Comparison of ENCODE assay signal across 8 cellular contexts in the genomic region with DNA sequence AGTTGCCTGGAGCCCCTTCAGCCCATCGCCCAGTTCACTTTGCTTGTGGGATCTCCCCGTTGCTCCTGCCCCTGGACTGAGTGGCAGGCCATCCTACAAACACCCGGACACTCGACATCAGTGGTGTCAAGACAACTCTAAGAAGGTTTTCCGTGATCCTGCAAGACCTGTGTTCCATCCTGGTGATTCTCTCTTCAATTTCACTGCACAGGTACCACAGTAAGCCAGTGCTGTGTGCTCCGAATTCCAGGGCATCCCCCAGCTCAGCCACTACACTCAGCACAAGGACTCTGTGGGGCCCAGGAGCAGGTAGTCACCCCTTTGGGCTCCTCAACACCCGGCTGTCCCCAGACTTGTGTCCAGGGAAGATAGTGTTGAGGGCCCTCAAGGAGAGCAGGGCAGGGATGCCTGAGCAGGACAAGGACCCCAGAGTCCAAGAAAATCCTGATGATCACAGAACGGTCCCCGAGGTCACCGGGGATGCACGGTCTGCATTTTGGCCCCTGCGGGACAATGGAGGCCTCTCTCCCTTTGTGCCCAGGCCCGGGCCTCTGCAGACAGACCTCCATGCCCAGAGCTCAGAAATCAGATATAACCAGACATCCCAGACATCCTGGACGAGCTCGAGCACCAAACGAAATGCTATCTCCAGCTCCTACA.
DNase-seq lines count a peak whose midpoint lies in the region; ATAC-seq, FAIRE-seq and TF ChIP-seq lines count a peak whose summit lies in the region.
"Not testable (repeated sequence)": the region's sequence is repeated elsewhere in the genome, so short reads cannot be mapped to it uniquely, and the experiment has no call there.

No MANE protein-coding gene starts in this region.

- not testable (repeated sequence) for H2BK15ac ChIP-seq in H9 (ENCODE audit: low read depth, low read length)

- WGBS in H9 (ENCODE audit: extremely low coverage, insufficient read length, low lambda C conversion rate), result no CpG with 5 or more reads among the region's 16 CpGs
- WGBS in SK-N-SH (ENCODE audit: low lambda C conversion rate), result 90% methylated on average over 15 of the region's 16 CpGs
- 97% methylated on average over 16 of the region's 16 CpGs for WGBS in hepatocyte (ENCODE audit: low lambda C conversion rate, missing lambda C conversion rate)

- not testable (repeated sequence) for H3K27me3 Mint-ChIP-seq in H9 (ENCODE audit: low read depth); natural killer cell treated with Interleukin-12 subunit alpha and Interleukin-12 subunit beta and Interleukin-15 and Interleukin-18, amount 100 ng/mL, for 72 hours

- not testable (repeated sequence) for ATAC-seq in activated naive CD4-positive, alpha-beta T cell treated with anti-CD3 and anti-CD28 coated beads, Interleukin-2, amount 50 U/mL, for 72 hours; natural killer cell treated with Interleukin-12 subunit alpha and Interleukin-12 subunit beta and Interleukin-15 and Interleukin-18, amount 100 ng/mL, for 72 hours

- DNase-seq in BE2C (peak; percentile 36), H9 (peak; percentile 30), SK-N-SH (peak; percentile 4), endothelial cell of umbilical vein (ENCODE audit: low read depth, low spot score) (peak; percentile 11), hepatocyte (ENCODE audit: low spot score) (peak; percentile 10)
- peak in 1 of 2 donors; percentile 33 for DNase-seq in activated naive CD4-positive, alpha-beta T cell treated with anti-CD3 and anti-CD28 coated beads, Interleukin-2, amount 50 U/mL, for 72 hours (ENCODE audit: low spot score in 2 of 2)
- peak; percentile 65 for DNase-seq in natural killer cell treated with Interleukin-12 subunit alpha and Interleukin-12 subunit beta and Interleukin-15 and Interleukin-18, amount 100 ng/mL, for 72 hours (ENCODE audit: low spot score)
- peak; percentile 27 for DNase-seq in stimulated activated CD8-positive, alpha-beta memory T cell treated with anti-CD3 and anti-CD28 coated beads, Interleukin-4, amount 100 ng/mL, for 48 hours

- intact Hi-C loops in endothelial cell of umbilical vein (cut with micrococcal nuclease), result loop anchor here (5.0 kb wide), 1 partner anchor 262 kb away; no protein-coding TSS in a partner anchor

- not testable (repeated sequence) for H4K91ac ChIP-seq in H9 (ENCODE audit: insufficient read length, low read depth, low read length)

- not testable (repeated sequence) for H3K27ac ChIP-seq in H9 (ENCODE audit: insufficient read length, low read depth, low read length); endothelial cell of umbilical vein (ENCODE audit: insufficient read depth, low read depth, low read length); hepatocyte
- peak overlapping the region in 1 of 2 experiments; percentile 26; a peak in 1 of 4 replicates for H3K27ac ChIP-seq in SK-N-SH (ENCODE audit: low read depth in 2 of 2, low read length in 1 of 2)

- not testable (repeated sequence) for H2BK120ac ChIP-seq in H9 (ENCODE audit: low read depth, low read length, poor library complexity, severe bottlenecking)

- not testable (repeated sequence) for TF ChIP-seq EP300 in SK-N-SH (IDR thresholded peaks at IDR 0.05; ENCODE audit: borderline replicate concordance in 1 of 2, low read depth in 1 of 2, low read length in 1 of 2)

- not testable (repeated sequence) for H3K9me1 ChIP-seq in endothelial cell of umbilical vein (replicated peaks; ENCODE audit: control insufficient read depth, extremely low read depth, insufficient read depth, low read length)

- POLR2A ChIA-PET in SK-N-SH (lab: Yijun Ruan, JAX); endothelial cell of umbilical vein (lab: Charles Lee): not testable (repeated sequence)

- not testable (repeated sequence) for H3K56ac ChIP-seq in H9 (ENCODE audit: insufficient read length, low read depth, low read length)

- H4K20me1 ChIP-seq in H9 (ENCODE audit: control insufficient read depth, insufficient read depth, insufficient read length); SK-N-SH (ENCODE audit: insufficient read depth); endothelial cell of umbilical vein (replicated peaks; ENCODE audit: control insufficient read depth, extremely low read depth, insufficient read depth, low read length); hepatocyte (ENCODE audit: insufficient read depth, poor library complexity, severe bottlenecking): not testable (repeated sequence)

- peaks cover 17% of the 10 kb centered on the region for H3K4me1 ChIP-seq in BE2C
- not testable (repeated sequence) for H3K4me1 ChIP-seq in H9 (ENCODE audit: insufficient read depth, low read length); endothelial cell of umbilical vein (ENCODE audit: control insufficient read depth, extremely low read depth, insufficient read depth, low read length); hepatocyte (ENCODE audit: insufficient read depth)
- H3K4me1 ChIP-seq in SK-N-SH (ENCODE audit: control insufficient read depth in 1 of 2, insufficient read depth in 2 of 2, low read depth in 1 of 2, low read length in 1 of 2), result peaks cover 0 to 30% of the 10 kb centered on the region in 2 experiments; a peak in 2 of 4 replicates

- not testable (repeated sequence) for TF ChIP-seq CTCF in BE2C (IDR thresholded peaks at IDR 0.05; ENCODE audit: low read depth, low read length); H9 (conservative IDR thresholded peaks at IDR 0.05); SK-N-SH (IDR thresholded peaks at IDR 0.05); endothelial cell of umbilical vein (IDR thresholded peaks at IDR 0.05; ENCODE audit: extremely low read depth in 1 of 2, insufficient read depth in 1 of 2, low read depth in 1 of 2, low read length in 2 of 2); hepatocyte (IDR thresholded peaks at IDR 0.05; ENCODE audit: poor library complexity)

- H3T11ph ChIP-seq in H9 (ENCODE audit: low read length), result not testable (repeated sequence)

- CTCF ChIA-PET in SK-N-SH (lab: Yijun Ruan, JAX); endothelial cell of umbilical vein (lab: Charles Lee): not testable (repeated sequence)

- not testable (repeated sequence) for H3K9ac ChIP-seq in H9 (ENCODE audit: extremely low read depth, insufficient read length, low read length); SK-N-SH; endothelial cell of umbilical vein (replicated peaks; ENCODE audit: extremely low read depth, insufficient read depth, low read length)

- not testable (repeated sequence) for H3K79me1 ChIP-seq in H9 (ENCODE audit: insufficient read depth, low read depth, low read length, poor library complexity, severe bottlenecking)

- H3K9me2 ChIP-seq in SK-N-SH; hepatocyte (replicated peaks; ENCODE audit: insufficient read depth): not testable (repeated sequence)

- not testable (repeated sequence) for H3K4ac ChIP-seq in H9 (ENCODE audit: low read depth, low read length)

- not testable (repeated sequence) for H3K27me3 ChIP-seq in BE2C; H9 (ENCODE audit: insufficient read depth, low read length); SK-N-SH (ENCODE audit: insufficient read depth); endothelial cell of umbilical vein (ENCODE audit: control insufficient read depth in 2 of 2, insufficient read depth in 2 of 2, low read length in 2 of 2); hepatocyte

- not testable (repeated sequence) for H3K4me3 ChIP-seq in BE2C (ENCODE audit: low read depth, low read length); SK-N-SH (ENCODE audit: low read depth in 2 of 2, low read length in 1 of 2); endothelial cell of umbilical vein (replicated peaks in 1 of 3; ENCODE audit: insufficient read depth in 1 of 3, low read depth in 1 of 3, low read length in 3 of 3); hepatocyte

- BruUV-seq in endothelial cell of umbilical vein (replicated peaks; lab: Mats Ljungman, UMichigan), result not testable (repeated sequence)

- H3F3A ChIP-seq in SK-N-SH (replicated peaks; ENCODE audit: insufficient read depth), result not testable (repeated sequence)

- H3K4me1 Mint-ChIP-seq in H9, result peaks cover 43 to 47% of the 10 kb centered on the region in 2 experiments
- H3K4me1 Mint-ChIP-seq in natural killer cell treated with Interleukin-12 subunit alpha and Interleukin-12 subunit beta and Interleukin-15 and Interleukin-18, amount 100 ng/mL, for 72 hours (ENCODE audit: low read depth in 2 of 2), result peaks cover 20 to 33% of the 10 kb centered on the region in 2 donors

- H4K5ac ChIP-seq in H9 (ENCODE audit: insufficient read length, low read depth, low read length), result not testable (repeated sequence)

- not testable (repeated sequence) for H3K14ac ChIP-seq in H9 (ENCODE audit: insufficient read depth, low read length)

- peaks cover 48 to 63% (median 62%) of the 10 kb centered on the region in 3 experiments for H3K36me3 Mint-ChIP-seq in H9 (ENCODE audit: insufficient read depth in 1 of 3, low read depth in 3 of 3)
- H3K36me3 Mint-ChIP-seq in activated naive CD4-positive, alpha-beta T cell treated with anti-CD3 and anti-CD28 coated beads, Interleukin-2, amount 50 U/mL, for 72 hours, result peaks cover 0 to 35% of the 10 kb centered on the region in 2 donors
- H3K36me3 Mint-ChIP-seq in natural killer cell treated with Interleukin-12 subunit alpha and Interleukin-12 subunit beta and Interleukin-15 and Interleukin-18, amount 100 ng/mL, for 72 hours, result not testable (repeated sequence)

- peaks cover 11 to 32% of the 10 kb centered on the region in 2 experiments for H3K9me3 Mint-ChIP-seq in H9
- H3K9me3 Mint-ChIP-seq in activated naive CD4-positive, alpha-beta T cell treated with anti-CD3 and anti-CD28 coated beads, Interleukin-2, amount 50 U/mL, for 72 hours; natural killer cell treated with Interleukin-12 subunit alpha and Interleukin-12 subunit beta and Interleukin-15 and Interleukin-18, amount 100 ng/mL, for 72 hours: not testable (repeated sequence)

- H2AK5ac ChIP-seq in H9 (ENCODE audit: insufficient read length, low read length), result not testable (repeated sequence)

- not testable (repeated sequence) for H3K36me3 ChIP-seq in BE2C; SK-N-SH (replicated peaks in 1 of 2; ENCODE audit: control insufficient read depth in 1 of 2, insufficient read depth in 2 of 2, low read length in 1 of 2); endothelial cell of umbilical vein (ENCODE audit: control insufficient read depth in 2 of 2, extremely low read depth in 1 of 2, insufficient read depth in 2 of 2, low read length in 2 of 2); hepatocyte (replicated peaks; ENCODE audit: insufficient read depth, low read depth)

- not testable (repeated sequence) for H2BK5ac ChIP-seq in H9 (ENCODE audit: insufficient read length, low read length)

- H2AFZ ChIP-seq in H9 (ENCODE audit: low read length); SK-N-SH (ENCODE audit: low read depth); endothelial cell of umbilical vein (ENCODE audit: low read depth, low read length); hepatocyte: not testable (repeated sequence)

- H3K23me2 ChIP-seq in H9 (ENCODE audit: insufficient read length, low read depth, low read length, poor library complexity, severe bottlenecking), result not testable (repeated sequence)

- TF ChIP-seq RAD21 in SK-N-SH (IDR thresholded peaks at IDR 0.05; ENCODE audit: low read length), result not testable (repeated sequence)

- H2BK12ac ChIP-seq in H9 (ENCODE audit: insufficient read length, low read depth, low read length), result not testable (repeated sequence)

- not testable (repeated sequence) for H3K4me2 ChIP-seq in H9 (ENCODE audit: insufficient read depth, insufficient read length, low read length); SK-N-SH; endothelial cell of umbilical vein (ENCODE audit: insufficient read depth, low read length); hepatocyte

- not testable (repeated sequence) for TF ChIP-seq POLR2A in endothelial cell of umbilical vein (IDR thresholded peaks at IDR 0.05; ENCODE audit: low read depth, low read length)

- not testable (repeated sequence) for FAIRE-seq in endothelial cell of umbilical vein (lab: Jason Lieb, UNC)

- not testable (repeated sequence) for H2BK20ac ChIP-seq in H9 (ENCODE audit: low read depth, low read length, poor library complexity, severe bottlenecking)

- H3K27ac Mint-ChIP-seq in H9, result peak overlapping the region in 2 of 3 experiments; percentile 17 to 56; a peak in 4 of 7 replicates
- peak overlapping the region; percentile 5 to 10 for H3K27ac Mint-ChIP-seq in activated naive CD4-positive, alpha-beta T cell treated with anti-CD3 and anti-CD28 coated beads, Interleukin-2, amount 50 U/mL, for 72 hours
- peak overlapping the region in 1 of 2 donors; percentile 18 for H3K27ac Mint-ChIP-seq in natural killer cell treated with Interleukin-12 subunit alpha and Interleukin-12 subunit beta and Interleukin-15 and Interleukin-18, amount 100 ng/mL, for 72 hours

- not testable (repeated sequence) for H3K4me3 Mint-ChIP-seq in H9; natural killer cell treated with Interleukin-12 subunit alpha and Interleukin-12 subunit beta and Interleukin-15 and Interleukin-18, amount 100 ng/mL, for 72 hours

- dilution Hi-C loops in endothelial cell of umbilical vein (cut with MboI; ENCODE audit: extremely low pct_ligation_motif_present, low sequenced_read_pairs), result not testable (repeated sequence)

- not testable (repeated sequence) for H3K18ac ChIP-seq in H9 (ENCODE audit: insufficient read length, low read depth, low read length)

- H3K9me3 ChIP-seq in BE2C; H9 (ENCODE audit: control insufficient read depth, low read depth, low read length); SK-N-SH; endothelial cell of umbilical vein (replicated peaks; ENCODE audit: control insufficient read depth, insufficient read depth, low read length); hepatocyte (ENCODE audit: low read depth): not testable (repeated sequence)

- not testable (repeated sequence) for H3K23ac ChIP-seq in H9 (ENCODE audit: insufficient read length, low read depth, low read length)

- not testable (repeated sequence) for H4K8ac ChIP-seq in H9 (replicated peaks; ENCODE audit: insufficient read length, low read depth, low read length)

- H3K79me2 ChIP-seq in H9 (ENCODE audit: insufficient read depth, low read length); SK-N-SH (ENCODE audit: insufficient read depth); endothelial cell of umbilical vein (ENCODE audit: control insufficient read depth, insufficient read depth, low read length); hepatocyte: not testable (repeated sequence)
